In genomic region chr1:18653922-18654321, GRCh38 we compare ENCODE assay signal across 24 cellular contexts. TPM values are rescaled to one million over a fixed set of nuclear protein-coding genes. Genes with fewer than 3 reads are reported as not detected.
DNase-seq lines count a peak whose midpoint lies in the region; ATAC-seq, FAIRE-seq and TF ChIP-seq lines count a peak whose summit lies in the region.
"Had no signal": no experiment of that assay in that cellular context is flagged by ENCODE, and none has a peak within 500 bp of the region (broad histone marks: within the 10 kb centered on the region; RNA-seq: fewer than 3 reads in every experiment).

No MANE protein-coding gene starts in this region.

- H3K79me2 ChIP-seq in H1 (ENCODE audit: control insufficient read depth in 1 of 2, insufficient read depth in 2 of 2, low read length in 2 of 2): no peaks in the 10 kb centered on the region

- no peak overlapping the region for H3K23ac ChIP-seq in H1 (ENCODE audit: insufficient read length)

- H3K27ac ChIP-seq in BLaER1: no peak overlapping the region
- H3K27ac ChIP-seq in H1 (ENCODE audit: low read depth, low read length): no peak overlapping the region
- H3K27ac ChIP-seq: 22Rv1 had no signal

- H3K4me1 ChIP-seq in BLaER1 (peaks cover 58% of the 10 kb centered on the region), H1 (replicated peaks in 1 of 4; ENCODE audit: control insufficient read depth in 3 of 4, insufficient read depth in 4 of 4, low read length in 3 of 4) (peaks cover 28 to 50% (median 41%) of the 10 kb centered on the region in 4 experiments)

- H3K27me3 ChIP-seq in BLaER1 (peaks cover 47% of the 10 kb centered on the region), H1 (replicated peaks in 1 of 4; ENCODE audit: control insufficient read depth in 3 of 4, extremely low read depth in 1 of 4, insufficient read depth in 3 of 4, low read length in 3 of 4) (peaks cover 31 to 90% (median 79%) of the 10 kb centered on the region in 4 experiments)

- peaks cover 70% of the 10 kb centered on the region for H3K4me1 Mint-ChIP-seq in neural crest cell

- H2BK12ac ChIP-seq in H1 (ENCODE audit: low read depth, low read length): no peak overlapping the region

- CTCF ChIA-PET in H1 (lab: Charles Lee; ENCODE audit: partially characterized antibody): interaction anchor here (1.1 to 17.3 kb wide), 6 partner anchors 11 to 164 kb away, joined by 3 to 207 read pairs (median 8); no protein-coding TSS in a partner anchor

- H2AK5ac ChIP-seq in H1 (ENCODE audit: low read depth, low read length): 0 out of 2 replicates have a peak overlapping the region, but pooled peaks have one; percentile 1

- no peaks in the 10 kb centered on the region for H3K36me3 ChIP-seq in BLaER1
- no peaks in the 10 kb centered on the region for H3K36me3 ChIP-seq in H1 (ENCODE audit: control insufficient read depth in 2 of 4, insufficient read depth in 4 of 4, low read length in 3 of 4)

- H3K27me3 Mint-ChIP-seq in neural crest cell (ENCODE audit: low read depth): peaks cover 88% of the 10 kb centered on the region

- no peak for TF ChIP-seq CTCF in H1 (IDR thresholded peaks at IDR 0.05; ENCODE audit: control extremely low read depth in 1 of 3, insufficient read depth in 1 of 3, low read depth in 1 of 3, low read length in 3 of 3)
- TF ChIP-seq CTCF in neural crest cell (conservative IDR thresholded peaks at IDR 0.05): no peak

- no peak overlapping the region for H4K91ac ChIP-seq in H1 (replicated peaks; ENCODE audit: insufficient read length, low read length)

- no peak overlapping the region for H4K5ac ChIP-seq in H1 (ENCODE audit: insufficient read length, low read depth, low read length)

- H2AFZ ChIP-seq in H1 (ENCODE audit: low read length): no peak overlapping the region

- H3K9me3 Mint-ChIP-seq in neural crest cell: no peaks in the 10 kb centered on the region
- H3K9me3 Mint-ChIP-seq: CD4-positive, CD25-positive, alpha-beta regulatory T cell had no signal

- H2BK20ac ChIP-seq in H1 (ENCODE audit: low read length): peak overlapping the region; percentile 35; the same call in 1 of the 2 replicates

- peak overlapping the region; percentile 33 for H3K4ac ChIP-seq in H1 (replicated peaks; ENCODE audit: insufficient read length, low read depth, low read length)

- H3K56ac ChIP-seq in H1 (replicated peaks; ENCODE audit: insufficient read length, low read depth, low read length): no peak overlapping the region

- TF ChIP-seq POLR2A in H1 (IDR thresholded peaks at IDR 0.05; ENCODE audit: control extremely low read depth in 1 of 2, low read depth in 2 of 2, low read length in 2 of 2): no peak

- TF ChIP-seq RAD21 in H1 (IDR thresholded peaks at IDR 0.05 in 1 of 2, conservative IDR thresholded peaks at IDR 0.05 in 1 of 2; ENCODE audit: low read depth in 2 of 2, low read length in 2 of 2): no peak

- H3K9ac ChIP-seq in BLaER1 (no peak overlapping the region), H1 (replicated peaks in 1 of 4; ENCODE audit: extremely low read depth in 1 of 4, low read depth in 3 of 4, low read length in 3 of 4) (no peak overlapping the region)
- H3K9ac ChIP-seq: SK-N-SH had no signal

- H3K9me3 ChIP-seq in BLaER1 (no peaks in the 10 kb centered on the region), H1 (ENCODE audit: insufficient read depth in 2 of 2, low read depth in 1 of 2, low read length in 1 of 2) (no peaks in the 10 kb centered on the region; a peak in 1 of 4 replicates)
- H3K9me3 ChIP-seq: SK-N-SH had no signal

- FAIRE-seq in H1 (lab: Jason Lieb, UNC): no peak
- FAIRE-seq: GM19239, HepG2 had no signal

- 22% methylated on average over 12 of the region's 12 CpGs; no CpG with 5 or more reads in 1 of the 2 experiments for WGBS in H1 (ENCODE audit: extremely low coverage in 1 of 2, insufficient coverage in 1 of 2, insufficient read length in 1 of 2, insufficient replicate concordance in 2 of 2, low coverage in 1 of 2, low lambda C conversion rate in 2 of 2, missing lambda C conversion rate in 1 of 2), 2 experiments

- no peak overlapping the region for H2BK5ac ChIP-seq in H1 (ENCODE audit: low read depth, low read length)

- no peak for ATAC-seq in left colon
- no peak for ATAC-seq in esophagus mucosa
- ATAC-seq: HepG2 had no signal

- peak overlapping the region; percentile 68 for H3K4me3 Mint-ChIP-seq in neural crest cell

- no peak overlapping the region for H3K4me3 ChIP-seq in BLaER1
- no peak overlapping the region for H3K4me3 ChIP-seq in H1 (ENCODE audit: extremely low read depth in 1 of 4, insufficient read depth in 2 of 4, low read depth in 3 of 4, low read length in 4 of 4)

- no peak for TF ChIP-seq EP300 in H1 (IDR thresholded peaks at IDR 0.05; ENCODE audit: borderline replicate concordance in 1 of 2, low read depth in 2 of 2, low read length in 2 of 2)

- no peak overlapping the region for H2BK120ac ChIP-seq in H1 (replicated peaks; ENCODE audit: low read depth, low read length)

- no peaks in the 10 kb centered on the region for H3K36me3 Mint-ChIP-seq in neural crest cell (ENCODE audit: low read depth)
- H3K36me3 Mint-ChIP-seq: CD4-positive, CD25-positive, alpha-beta regulatory T cell had no signal

- no peak overlapping the region for H3K18ac ChIP-seq in H1 (ENCODE audit: extremely low read depth, low read length)

- H3K14ac ChIP-seq in H1 (ENCODE audit: insufficient read length): no peak overlapping the region

- no peak overlapping the region for H3K27ac Mint-ChIP-seq in neural crest cell (ENCODE audit: unreplicated experiment)

- peak overlapping the region; percentile 82 for H3K4me2 ChIP-seq in BLaER1
- peak overlapping the region; percentile 32 to 45; a peak in 2 of 4 replicates for H3K4me2 ChIP-seq in H1 (ENCODE audit: insufficient read depth in 1 of 2, low read depth in 2 of 2, low read length in 2 of 2)
- H3K4me2 ChIP-seq: SK-N-SH had no signal

- H3K23me2 ChIP-seq in H1 (ENCODE audit: low read depth, low read length): no peaks in the 10 kb centered on the region

- no peaks in the 10 kb centered on the region for H3K79me1 ChIP-seq in H1 (ENCODE audit: low read depth, low read length)

- DNase-seq in NCI-H2227 (lab: John Stamatoyannopoulos, UW; ENCODE audit: unreplicated experiment) (peak; percentile 50), H1 (ENCODE audit: low read depth in 1 of 2, low spot score in 2 of 2) (peak in 1 of 2 experiments; percentile 48), neural crest cell (ENCODE audit: low read depth, low spot score) (no peak), DMS 273 (lab: John Stamatoyannopoulos, UW; ENCODE audit: unreplicated experiment) (no peak), left colon (no peak), middle frontal gyrus (ENCODE audit: extremely low spot score, low spot score) (no peak)
- DNase-seq: CD4-positive, CD25-positive, alpha-beta regulatory T cell; COR-L47; GDM1; GOT3; KG1; NCI-H1048; NCI-H1436 treated with DMSO at 0.1 percent for 48 hours; NCI-H2029 treated with DMSO at 0.1 percent for 48 hours; NCI-H2171 treated with DMSO at 0.1 percent for 48 hours; NK-92 treated with Interleukin-12 subunit alpha and Interleukin-12 subunit beta, amount 100 ng/mL, for 24 hours; SHP77; SK-N-SH had no signal

- H4K20me1 ChIP-seq in BLaER1 (peaks cover 21% of the 10 kb centered on the region; the same call in 1 of the 2 replicates), H1 (replicated peaks in 1 of 2; ENCODE audit: control insufficient read depth in 1 of 2, insufficient read depth in 2 of 2, low read length in 2 of 2) (peaks cover 2 to 14% of the 10 kb centered on the region in 2 experiments)

- intact Hi-C loops in left colon (cut with DNase I, micrococcal nuclease): no loop called here

- POLR2A ChIA-PET in H1 (lab: Charles Lee; ENCODE audit: partially characterized antibody): interaction anchor here (1.2 to 1.5 kb wide), 3 partner anchors 9 to 22 kb away, joined by 3 to 4 read pairs (median 3); no protein-coding TSS in a partner anchor

- H2BK15ac ChIP-seq in H1 (ENCODE audit: low read length): no peak overlapping the region

- no peak overlapping the region for H4K8ac ChIP-seq in H1 (ENCODE audit: extremely low read depth, insufficient read depth, low read length)

TF ChIP-seq in H1, 55 proteins besides CTCF, POLR2A, EP300 and RAD21:
- TF ChIP-seq GABPA (IDR thresholded peaks at IDR 0.05; ENCODE audit: borderline replicate concordance, insufficient read depth, low read length): peak; percentile 15; the same call in 1 of the 2 replicates
- no peak for TF ChIP-seq PHF8 (conservative IDR thresholded peaks at IDR 0.05; ENCODE audit: low read depth, low read length)
- no peak for TF ChIP-seq MAX (IDR thresholded peaks at IDR 0.05)

RNA-seq across cellular contexts. Expression of gene PAX7, which starts 23.3 kb away (rescaled TPM):
- not detected in 2 replicates for total RNA-seq in H1 (2021; fragmentation: NEBNext Ultra II Directional; extraction: Animal tissue kit (Norgen Biotek cat#: 25700))
- polyA plus RNA-seq in H1 (2011; rRNA removed): 0.02 TPM in 1 of 2 replicates, not detected in the other
- polyA plus RNA-seq in H1 (2011; cell fraction: cytosol; rRNA removed): 0.03 TPM
- polyA plus RNA-seq in H1 (2011; cell fraction: nucleus; rRNA removed): 0.03 TPM
- polyA plus RNA-seq in H1 (2012, experiment 1 of 2): 0.03 to 0.08 TPM in 2 of 4 replicates, not detected in the others
- polyA plus RNA-seq in H1 (2012, experiment 2 of 2): 0.07 TPM
- polyA plus RNA-seq in H1 (2013, experiment 1 of 2): 0.02 TPM
- 0.02 TPM for polyA plus RNA-seq in H1 (2013, experiment 2 of 2)
- 0.13 TPM in 1 of 2 replicates, not detected in the other for polyA minus RNA-seq in H1 (2011; rRNA and poly(A)+ RNA removed)
- polyA minus RNA-seq in H1 (2011; cell fraction: cytosol; rRNA and poly(A)+ RNA removed): not detected
- polyA minus RNA-seq in H1 (2011; cell fraction: nucleus; rRNA and poly(A)+ RNA removed): 0.40 TPM
- total RNA-seq in neural crest cell (10.2 and 10.9 TPM in 2 replicates), left colon (not detected), esophagus mucosa (not detected)
- total RNA-seq: CD4-positive, CD25-positive, alpha-beta regulatory T cell; HepG2; MCF 10A had no signal
- polyA plus RNA-seq: CD4-positive, CD25-positive, alpha-beta regulatory T cell; HepG2; SK-N-SH had no signal

Comparison
In these comparisons a context has a peak if more than half of its experiments do, and no peak if none do; other contexts are left out.
1. RNA of gene PAX7, which starts 23.3 kb away (total RNA-seq): 10.2 to 10.9 TPM in neural crest cell; not detected in left colon, not detected in H1 and not detected in esophagus mucosa (single experiment); every median in the first group is over 10 times any median in the second.